1 cellular context compared by ENCODE assay signal in the genomic region with DNA sequence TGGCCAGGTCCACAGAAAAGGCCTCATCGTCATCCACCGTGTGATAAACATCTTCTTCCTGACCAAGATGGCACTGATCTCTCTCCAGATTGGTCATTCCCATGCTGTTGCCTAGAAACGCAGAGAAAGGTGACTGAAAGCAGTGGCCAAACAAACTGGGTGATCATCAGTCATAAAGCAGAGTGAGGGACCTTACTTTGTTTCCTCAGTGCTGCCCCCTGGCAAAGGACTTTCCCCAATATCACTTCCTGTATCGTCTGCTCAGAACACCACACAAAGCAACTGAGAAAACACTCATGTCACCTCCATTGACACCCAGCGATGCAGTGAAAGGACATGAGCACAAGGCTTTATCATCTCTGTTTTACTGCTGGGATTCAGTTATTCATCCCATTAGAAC.
TF ChIP-seq lines count a peak whose summit lies in the region.

No MANE protein-coding gene starts in this region.

TF ChIP-seq in K562, 482 proteins besides CTCF, POLR2A, EP300 and RAD21 (continued from another document):
- no peak for TF ChIP-seq ARID3A (IDR thresholded peaks at IDR 0.05; ENCODE audit: borderline replicate concordance, low read depth, low read length)
- TF ChIP-seq L3MBTL2 (IDR thresholded peaks at IDR 0.05) = no peak
- no peak for TF ChIP-seq KAT7 (CRISPR knock-in tag; IDR thresholded peaks at IDR 0.05; ENCODE audit: borderline replicate concordance)
- 0 out of 2 replicates have a peak, but pooled peaks have one; percentile 26 for TF ChIP-seq ETV1 (tag; conservative IDR thresholded peaks at IDR 0.05; ENCODE audit: low read depth)
- TF ChIP-seq BACH1 (tag; IDR thresholded peaks at IDR 0.05) = no peak
- no peak for TF ChIP-seq CREB1 (IDR thresholded peaks at IDR 0.05)
- no peak for TF ChIP-seq CREB1 (CRISPR knock-in tag; IDR thresholded peaks at IDR 0.05)
- no peak for TF ChIP-seq MAFF (IDR thresholded peaks at IDR 0.05; ENCODE audit: low read length)
- no peak for TF ChIP-seq ZZZ3 (IDR thresholded peaks at IDR 0.05)
- no peak for TF ChIP-seq ELF2 (CRISPR knock-in tag; IDR thresholded peaks at IDR 0.05)
- no peak for TF ChIP-seq TBL1XR1 (IDR thresholded peaks at IDR 0.05; ENCODE audit: low read length in 2 of 2)
- no peak for TF ChIP-seq PTRF (tag; IDR thresholded peaks at IDR 0.05)
- no peak for TF ChIP-seq TEAD2 (tag; IDR thresholded peaks at IDR 0.05)
- no peak for TF ChIP-seq XRCC4 (IDR thresholded peaks at IDR 0.05; ENCODE audit: extremely low read depth, insufficient read depth, insufficient read length)
- TF ChIP-seq HMG20A (CRISPR knock-in tag; conservative IDR thresholded peaks at IDR 0.05) = no peak
- no peak for TF ChIP-seq CEBPB (tag; IDR thresholded peaks at IDR 0.05)
- no peak for TF ChIP-seq UBTF (IDR thresholded peaks at IDR 0.05; ENCODE audit: borderline replicate concordance in 1 of 2, low read depth in 2 of 2, low read length in 2 of 2)
